9 cellular contexts compared by ENCODE assay signal in genomic region chr16:8621221-8621571, GRCh38. TPM values are rescaled to one million over a fixed set of nuclear protein-coding genes. Genes with fewer than 3 reads are reported as not detected.
DNase-seq lines count a peak whose midpoint lies in the region; ATAC-seq, FAIRE-seq and TF ChIP-seq lines count a peak whose summit lies in the region.
"Had no signal": no experiment of that assay in that cellular context is flagged by ENCODE, and none has a peak within 500 bp of the region (broad histone marks: within the 10 kb centered on the region; RNA-seq: fewer than 3 reads in every experiment).

No MANE protein-coding gene starts in this region.

- H3K9me3 ChIP-seq in A549: no peaks in the 10 kb centered on the region
- H3K9me3 ChIP-seq in breast epithelium: no peaks in the 10 kb centered on the region
- no peaks in the 10 kb centered on the region for H3K9me3 ChIP-seq in mucosa of rectum (ENCODE audit: control insufficient read depth in 2 of 2, low read length in 2 of 2)

- no peaks in the 10 kb centered on the region for H3K27me3 ChIP-seq in breast epithelium
- no peaks in the 10 kb centered on the region for H3K27me3 ChIP-seq in mucosa of rectum (ENCODE audit: control insufficient read depth in 2 of 2, insufficient read depth in 2 of 2, low read length in 2 of 2)

- DNase-seq in A549 (ENCODE audit: low read depth in 1 of 2, low spot score in 1 of 2) (no peak), HFFc6 (no peak), breast epithelium (ENCODE audit: low spot score in 2 of 2) (no peak), kidney glomerular epithelial cell (lab: John Stamatoyannopoulos, UW) (no peak), GDM1 (lab: John Stamatoyannopoulos, UW) (no peak)

- no peaks in the 10 kb centered on the region for H3K36me3 Mint-ChIP-seq in HFFc6 (ENCODE audit: low read depth)

- peaks cover 32% of the 10 kb centered on the region for H3K4me1 Mint-ChIP-seq in HFFc6 (ENCODE audit: low read depth)

- peak overlapping the region; percentile 100 for H3K4me2 ChIP-seq in A549

- intact Hi-C loops in breast epithelium (cut with DNase I; ENCODE audit: low total_unique reads): loop anchor here (2.0 kb wide), 1 partner anchor 388 kb away; no protein-coding TSS in a partner anchor

- peak overlapping the region; percentile 94 to 98 for H3K27ac ChIP-seq in A549
- peak overlapping the region; percentile 88 to 89 for H3K27ac ChIP-seq in breast epithelium
- peak overlapping the region; percentile 30 to 76 for H3K27ac ChIP-seq in mucosa of rectum (ENCODE audit: low read depth in 2 of 2, low read length in 2 of 2)

- no peak for TF ChIP-seq EP300 in A549 (IDR thresholded peaks at IDR 0.05)

- H3K4me1 ChIP-seq in A549 (peaks cover 15% of the 10 kb centered on the region), breast epithelium (no peaks in the 10 kb centered on the region), mucosa of rectum (ENCODE audit: control insufficient read depth in 2 of 2, insufficient read depth in 2 of 2, low read length in 2 of 2) (peaks cover 6 to 11% of the 10 kb centered on the region in 2 donors)

- no peaks in the 10 kb centered on the region for H3K36me3 ChIP-seq in breast epithelium
- peaks cover 4 to 11% of the 10 kb centered on the region in 2 donors for H3K36me3 ChIP-seq in mucosa of rectum (ENCODE audit: control insufficient read depth in 2 of 2, insufficient read depth in 2 of 2, low read length in 2 of 2)

- H3K9me3 Mint-ChIP-seq in HFFc6: no peaks in the 10 kb centered on the region

- H3K4me3 Mint-ChIP-seq in HFFc6: peak overlapping the region; percentile 96

- WGBS in A549 (ENCODE audit: missing lambda C conversion rate): 18% methylated on average over 11 of the region's 12 CpGs

- TF ChIP-seq RAD21 in A549 (conservative IDR thresholded peaks at IDR 0.05 in 1 of 2, IDR thresholded peaks at IDR 0.05 in 1 of 2): no peak

- TF ChIP-seq POLR2A in A549 (IDR thresholded peaks at IDR 0.05; ENCODE audit: low read length) (no peak), breast epithelium (IDR thresholded peaks at IDR 0.05) (no peak)

- H3K4me3 ChIP-seq in A549 (peak overlapping the region; percentile 100), breast epithelium (peak overlapping the region; percentile 97 to 98 (median 98)), mucosa of rectum (ENCODE audit: low read length in 2 of 2) (peak overlapping the region; percentile 97 to 100)

- H3K9ac ChIP-seq in mucosa of rectum (ENCODE audit: low read depth in 1 of 2, low read length in 2 of 2): peak overlapping the region; percentile 48 to 93

- ATAC-seq in A549 (peak in 1 of 2 experiments; percentile 10; a peak in 1 of 6 replicates), GM19324 (IDR thresholded peaks at IDR 0.05; ENCODE audit: low FRiP score, unreplicated experiment) (no peak), GM18520 (IDR thresholded peaks at IDR 0.05; ENCODE audit: unreplicated experiment) (no peak)

- CTCF ChIA-PET in A549 (lab: Yijun Ruan, JAX): interaction anchor here (0.8 to 1.7 kb wide), 3 partner anchors 14 to 54 kb away, joined by 3 to 6 read pairs (median 3); no protein-coding TSS in a partner anchor

- peaks cover 13% of the 10 kb centered on the region for H3K27me3 Mint-ChIP-seq in HFFc6 (ENCODE audit: insufficient read depth)

- no peak overlapping the region for H3K27ac Mint-ChIP-seq in HFFc6

- TF ChIP-seq CTCF in A549 (IDR thresholded peaks at IDR 0.05): no peak
- TF ChIP-seq CTCF in HFFc6 (IDR thresholded peaks at IDR 0.05): no peak
- TF ChIP-seq CTCF in breast epithelium (IDR thresholded peaks at IDR 0.05): no peak

- POLR2A ChIA-PET in A549 (lab: Yijun Ruan, JAX): interaction anchor here (2.1 kb wide), 1 partner anchor 14 kb away, joined by 6 read pairs; no protein-coding TSS in a partner anchor

- FAIRE-seq in A549 (lab: Jason Lieb, UNC): no peak
- FAIRE-seq: G401.6 had no signal

TF ChIP-seq in A549, 52 proteins besides CTCF, POLR2A, EP300 and RAD21:
- TF ChIP-seq REST (IDR thresholded peaks at IDR 0.05): no peak
- no peak for TF ChIP-seq TFCP2L1 (CRISPR knock-in tag; IDR thresholded peaks at IDR 0.05)
- no peak for TF ChIP-seq ZFP36 (IDR thresholded peaks at IDR 0.05; ENCODE audit: borderline replicate concordance, partially characterized antibody)
- no peak for TF ChIP-seq RCOR1 (IDR thresholded peaks at IDR 0.05; ENCODE audit: low read depth, low read length)
- TF ChIP-seq HEYL (CRISPR knock-in tag; IDR thresholded peaks at IDR 0.05): no peak
- TF ChIP-seq MAX (IDR thresholded peaks at IDR 0.05): no peak
- no peak for TF ChIP-seq HDAC2 (IDR thresholded peaks at IDR 0.05)
- TF ChIP-seq NFE2L2 (conservative IDR thresholded peaks at IDR 0.05; ENCODE audit: low read length): no peak
- no peak for TF ChIP-seq HOXB13 (CRISPR knock-in tag; IDR thresholded peaks at IDR 0.05; ENCODE audit: low read depth)
- no peak for TF ChIP-seq ZSCAN20 (CRISPR knock-in tag; IDR thresholded peaks at IDR 0.05)
- no peak for TF ChIP-seq JUN (IDR thresholded peaks at IDR 0.05)
- TF ChIP-seq RFX5 (IDR thresholded peaks at IDR 0.05): no peak
- TF ChIP-seq MAFK (IDR thresholded peaks at IDR 0.05; ENCODE audit: partially characterized antibody): no peak
TF ChIP-seq in A549: peak in this region for 0.

RNA-seq across cellular contexts. Expression of gene METTL22, which starts 0.3 kb away (rescaled TPM):
- polyA plus RNA-seq in A549 (2011; rRNA removed) (36.7 and 40.9 TPM in 2 replicates), A549 (2017; fragmentation: RNase III; extraction: RNeasy Plus Mini Kit Qiagen cat#74134 plus additional on column Dnase treatment) (18.6 to 22.8 TPM (median 21.0 TPM) in 3 replicates)
- 40.8 and 45.1 TPM in 2 replicates for polyA plus RNA-seq in A549 (2012; cell fraction: cytosol; rRNA removed)
- 85.0 and 109 TPM in 2 replicates for polyA plus RNA-seq in A549 (2012; cell fraction: nucleus; rRNA removed)
- polyA minus RNA-seq in A549 (2011; rRNA and poly(A)+ RNA removed): 65.2 and 70.4 TPM in 2 replicates
- 10 to 100 TPM; 33.5 to 38.0 (median 36.0) TPM for total RNA-seq in HFFc6 (2021; fragmentation: NEBNext Ultra II Directional; extraction: Animal tissue kit (Norgen Biotek cat#: 25700))
- 10 to 100 TPM; 26.9 to 36.1 (median 27.4) TPM for total RNA-seq in breast epithelium

RNA-seq across cellular contexts. Expression of gene TMEM114, which starts 30.9 kb away (rescaled TPM):
- not detected in 2 replicates for polyA plus RNA-seq in A549 (2011; rRNA removed)
- polyA plus RNA-seq in A549 (2012; cell fraction: cytosol; rRNA removed): not detected in 2 replicates
- polyA plus RNA-seq in A549 (2012; cell fraction: nucleus; rRNA removed): not detected in 2 replicates
- not detected in 3 replicates for polyA plus RNA-seq in A549 (2017; fragmentation: RNase III; extraction: RNeasy Plus Mini Kit Qiagen cat#74134 plus additional on column Dnase treatment)
- not detected in 2 replicates for polyA minus RNA-seq in A549 (2011; rRNA and poly(A)+ RNA removed)
- not detected for total RNA-seq in HFFc6 (2021; fragmentation: NEBNext Ultra II Directional; extraction: Animal tissue kit (Norgen Biotek cat#: 25700))
- not detected for total RNA-seq in breast epithelium

RNA-seq across cellular contexts. Expression of gene ABAT, which starts 53.2 kb away (rescaled TPM):
- polyA plus RNA-seq in A549 (2011; rRNA removed) (1.2 and 1.3 TPM in 2 replicates), A549 (2017; fragmentation: RNase III; extraction: RNeasy Plus Mini Kit Qiagen cat#74134 plus additional on column Dnase treatment) (0.60 to 0.68 TPM (median 0.66 TPM) in 3 replicates)
- 0.16 and 0.27 TPM in 2 replicates for polyA plus RNA-seq in A549 (2012; cell fraction: cytosol; rRNA removed)
- polyA plus RNA-seq in A549 (2012; cell fraction: nucleus; rRNA removed): 0.58 and 0.69 TPM in 2 replicates
- 1.1 and 1.7 TPM in 2 replicates for polyA minus RNA-seq in A549 (2011; rRNA and poly(A)+ RNA removed)
- total RNA-seq in HFFc6 (2021; fragmentation: NEBNext Ultra II Directional; extraction: Animal tissue kit (Norgen Biotek cat#: 25700)): 1 to 10 TPM in 1 of 6 experiments, under 1 TPM in 5; 0.51 to 1.3 (median 0.59) TPM
- total RNA-seq in breast epithelium: 10 to 100 TPM in 1 of 3 donors, 1 to 10 TPM in 2; 7.5 to 12.6 (median 9.8) TPM
